ENCODE assay signal across 25 cellular contexts in the genomic region with DNA sequence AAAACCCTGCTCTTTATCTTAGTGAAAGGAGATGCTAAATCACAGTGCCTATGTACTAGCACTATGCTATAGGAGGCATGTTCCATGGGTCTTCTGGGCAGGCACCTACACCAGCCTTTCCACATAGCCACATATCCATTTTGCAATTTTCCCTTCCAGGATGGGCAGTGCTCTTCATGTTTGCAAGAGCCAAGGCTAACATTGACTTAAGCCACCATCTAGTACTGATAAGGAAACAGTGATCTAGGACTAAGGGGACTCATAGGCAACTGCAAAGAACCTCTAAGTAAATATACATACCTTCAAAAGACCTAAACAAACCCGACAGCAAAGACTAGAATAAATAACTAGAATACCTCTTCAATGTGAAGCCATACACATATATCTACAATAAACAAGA.
"Had no signal": no experiment of that assay in that cellular context is flagged by ENCODE, and none has a peak within 500 bp of the region (broad histone marks: within the 10 kb centered on the region; RNA-seq: fewer than 3 reads in every experiment).

No MANE protein-coding gene starts in this region.

- H3K4me3 ChIP-seq: neural progenitor cell, ovary, psoas muscle, right lobe of liver, sigmoid colon, stomach, thoracic aorta, thyroid gland, tibial nerve, upper lobe of left lung, uterus had no signal

- ATAC-seq: natural killer cell; psoas muscle; right cardiac atrium; right lobe of liver; stimulated activated effector memory CD8-positive, alpha-beta T cell treated with anti-CD3 and anti-CD28 coated beads, Interleukin-12 subunit alpha, Interleukin-12 subunit beta, amount 100 ng/mL, for 72 hours; stimulated activated naive B cell treated with anti-CD40 and anti-IgM and Interleukin-4, amounts not matched to agents 10 μg/mL and 1 μg/mL and 100 μg/mL, for 72 hours had no signal

- H3K9me3 ChIP-seq: ovary, right lobe of liver, thoracic aorta, thyroid gland, upper lobe of left lung, uterus had no signal

- DNase-seq: natural killer cell; occipital lobe; ovary; posterior cingulate gyrus; psoas muscle; right cardiac atrium; right lobe of liver; sigmoid colon; small intestine; stimulated activated CD4-positive, alpha-beta T cell treated with anti-CD3 and anti-CD28 coated beads, Interleukin-15, amount 100 ng/mL, for 24 hours; stimulated activated CD4-positive, alpha-beta T cell treated with anti-CD3 and anti-CD28 coated beads, Interleukin-2, amount 100 ng/mL, for 24 hours; stimulated activated CD4-positive, alpha-beta T cell treated with anti-CD3 and anti-CD28 coated beads, Interleukin-2, amount 100 ng/mL, for 48 hours; stimulated activated CD4-positive, alpha-beta T cell treated with anti-CD3 and anti-CD28 coated beads, Interleukin-4, amount 100 ng/mL, for 24 hours; stimulated activated naive B cell treated with anti-CD40 and anti-IgM and Interleukin-4, amounts not matched to agents 10 μg/mL and 1 μg/mL and 100 μg/mL, for 72 hours; stimulated activated naive CD4-positive, alpha-beta T cell treated with Interleukin-2 at 50 U/mL for 16 hours; stomach; thyroid gland; trophoblast cell; upper lobe of left lung; uterus had no signal

- H3K4me1 ChIP-seq: neural progenitor cell, parathyroid adenoma, psoas muscle, right lobe of liver, sigmoid colon, stomach, thyroid gland, tibial nerve, upper lobe of left lung, uterus had no signal

- H3K36me3 ChIP-seq: neural progenitor cell, ovary, right lobe of liver, sigmoid colon, stomach, thoracic aorta, thyroid gland, tibial nerve, upper lobe of left lung had no signal
